In genomic region chr17:77419547-77420475, GRCh38 we compare ENCODE assay signal across 8 cellular contexts.
DNase-seq lines count a peak whose midpoint lies in the region; ATAC-seq and TF ChIP-seq lines count a peak whose summit lies in the region.

No MANE protein-coding gene starts in this region.

- CTCF ChIA-PET in PC-3 (lab: Charles Lee), result no interaction called here

- TF ChIP-seq CTCF in PC-3 (conservative IDR thresholded peaks at IDR 0.05; ENCODE audit: low read depth, low read length) (no peak), stomach (IDR thresholded peaks at IDR 0.05) (no peak), dorsolateral prefrontal cortex (IDR thresholded peaks at IDR 0.05 in 54 of 56, conservative IDR thresholded peaks at IDR 0.05 in 2 of 56; ENCODE audit: low read depth in 1 of 56, partially characterized antibody in 56 of 56) (no peak), tibial artery (IDR thresholded peaks at IDR 0.05) (no peak)

- no peak overlapping the region for H3K27ac ChIP-seq in PC-3 (ENCODE audit: low read length)
- H3K27ac ChIP-seq in stomach, result peak overlapping the region; percentile 28 to 93 (median 91)
- H3K27ac ChIP-seq in dorsolateral prefrontal cortex, result peak overlapping the region in 5 of 59 donors; percentile 18 to 88 (median 29)
- H3K27ac ChIP-seq in tibial artery, result peak overlapping the region in 1 of 2 donors; percentile 79

- no peaks in the 10 kb centered on the region for H3K9me3 Mint-ChIP-seq in activated T-cell treated with anti-CD3 and anti-CD28 coated beads, Interleukin-2, amount 50 U/mL, for 72 hours
- no peaks in the 10 kb centered on the region for H3K9me3 Mint-ChIP-seq in activated T-cell treated with anti-CD3 and anti-CD28 coated beads, Interleukin-2, amount 50 U/mL, for 4 hours

- peaks cover 44% of the 10 kb centered on the region for H3K4me1 Mint-ChIP-seq in activated T-cell treated with anti-CD3 and anti-CD28 coated beads, Interleukin-2, amount 50 U/mL, for 72 hours (ENCODE audit: low read depth)
- peaks cover 58% of the 10 kb centered on the region for H3K4me1 Mint-ChIP-seq in activated T-cell treated with anti-CD3 and anti-CD28 coated beads, Interleukin-2, amount 50 U/mL, for 4 hours (ENCODE audit: low read depth)

- H3K4me1 ChIP-seq in PC-3 (ENCODE audit: insufficient read depth, low read length) (peaks cover 49% of the 10 kb centered on the region), stomach (peaks cover 94 to 100% (median 98%) of the 10 kb centered on the region in 4 donors), tibial artery (peaks cover 3 to 73% (median 52%) of the 10 kb centered on the region in 4 donors)

- no peaks in the 10 kb centered on the region for H3K27me3 Mint-ChIP-seq in activated T-cell treated with anti-CD3 and anti-CD28 coated beads, Interleukin-2, amount 50 U/mL, for 72 hours (ENCODE audit: low read depth)
- H3K27me3 Mint-ChIP-seq in activated T-cell treated with anti-CD3 and anti-CD28 coated beads, Interleukin-2, amount 50 U/mL, for 4 hours (ENCODE audit: low read depth), result no peaks in the 10 kb centered on the region

- TF ChIP-seq POLR2A in stomach (IDR thresholded peaks at IDR 0.05), result no peak

- intact Hi-C loops in PC-3 (cut with micrococcal nuclease), result no loop called here
- intact Hi-C loops in stomach (cut with DNase I; ENCODE audit: low total_unique reads), result no loop called here
- intact Hi-C loops in dorsolateral prefrontal cortex (cut with DNase I), result no loop called here
- intact Hi-C loops in tibial artery (cut with DNase I; ENCODE audit: low total_unique reads), result no loop called here

- H3K4me3 ChIP-seq in PC-3 (ENCODE audit: low read length), result no peak overlapping the region
- H3K4me3 ChIP-seq in stomach, result no peak overlapping the region
- H3K4me3 ChIP-seq in dorsolateral prefrontal cortex, result no peak overlapping the region
- no peak overlapping the region for H3K4me3 ChIP-seq in tibial artery

- DNase-seq in activated T-cell treated with anti-CD3 and anti-CD28 coated beads, Interleukin-2, amount 50 U/mL, for 72 hours, result no peak
- no peak for DNase-seq in activated T-cell treated with anti-CD3 and anti-CD28 coated beads, Interleukin-2, amount 50 U/mL, for 4 hours
- DNase-seq in PC-3 (peak; percentile 57), fibroblast of gingiva (ENCODE audit: low read depth) (peak; percentile 43), stomach (no peak), dorsolateral prefrontal cortex (no peak), tibial artery (no peak)
- DNase-seq in effector CD8-positive, alpha-beta T cell (lab: John Stamatoyannopoulos, UW), result no peak

- H3F3A ChIP-seq in PC-3 (ENCODE audit: low read length, unreplicated experiment), result no peaks in the 10 kb centered on the region

- H3K4me2 ChIP-seq in PC-3 (ENCODE audit: low read length), result no peak overlapping the region

- no peak overlapping the region for H3K9ac ChIP-seq in PC-3 (ENCODE audit: low read length)

- BruUV-seq in PC-3 (replicated peaks; lab: Mats Ljungman, UMichigan), result no TSS peak

- no peaks in the 10 kb centered on the region for H3K9me2 ChIP-seq in PC-3 (replicated peaks; ENCODE audit: low read length)

- WGBS in stomach, 5 donors, result 66 to 72% (median 70%) methylated on average over 23 to 26 of the region's 26 CpGs

- H3K36me3 ChIP-seq in PC-3 (ENCODE audit: low read depth, low read length) (peaks cover 11% of the 10 kb centered on the region; the same call in 1 of the 2 replicates), stomach (peaks cover 0 to 21% (median 8%) of the 10 kb centered on the region in 4 donors), tibial artery (peaks cover 0 to 6% (median 4%) of the 10 kb centered on the region in 3 donors)

- no peak for TF ChIP-seq EP300 in stomach (IDR thresholded peaks at IDR 0.05)

- peak in 1 of 2 donors; percentile 23 for ATAC-seq in activated T-cell treated with anti-CD3 and anti-CD28 coated beads, Interleukin-2, amount 50 U/mL, for 72 hours (replicated peaks in 1 of 2)
- ATAC-seq in activated T-cell treated with anti-CD3 and anti-CD28 coated beads, Interleukin-2, amount 50 U/mL, for 4 hours, result no peak
- ATAC-seq in PC-3, result peak; percentile 23; the same call in 1 of the 2 replicates

- no peaks in the 10 kb centered on the region for H3K27me3 ChIP-seq in PC-3 (ENCODE audit: low read length)
- H3K27me3 ChIP-seq in stomach, result no peaks in the 10 kb centered on the region
- no peaks in the 10 kb centered on the region for H3K27me3 ChIP-seq in dorsolateral prefrontal cortex
- no peaks in the 10 kb centered on the region for H3K27me3 ChIP-seq in tibial artery

- H3K4me3 Mint-ChIP-seq in activated T-cell treated with anti-CD3 and anti-CD28 coated beads, Interleukin-2, amount 50 U/mL, for 72 hours, result peak overlapping the region; percentile 53 to 65
- no peak overlapping the region for H3K4me3 Mint-ChIP-seq in activated T-cell treated with anti-CD3 and anti-CD28 coated beads, Interleukin-2, amount 50 U/mL, for 4 hours

- no peak overlapping the region for H2AFZ ChIP-seq in PC-3 (ENCODE audit: low read length)

- H3K9me3 ChIP-seq in PC-3 (ENCODE audit: low read length), result no peaks in the 10 kb centered on the region
- no peaks in the 10 kb centered on the region for H3K9me3 ChIP-seq in stomach
- no peaks in the 10 kb centered on the region for H3K9me3 ChIP-seq in tibial artery

- H3K79me2 ChIP-seq in PC-3 (ENCODE audit: low read length), result peaks cover 85% of the 10 kb centered on the region

- POLR2A ChIA-PET in PC-3 (lab: Charles Lee; ENCODE audit: unreplicated experiment), result no interaction called here

- no peaks in the 10 kb centered on the region for H3K36me3 Mint-ChIP-seq in activated T-cell treated with anti-CD3 and anti-CD28 coated beads, Interleukin-2, amount 50 U/mL, for 72 hours (ENCODE audit: insufficient read depth in 2 of 2)
- H3K36me3 Mint-ChIP-seq in activated T-cell treated with anti-CD3 and anti-CD28 coated beads, Interleukin-2, amount 50 U/mL, for 4 hours (ENCODE audit: insufficient read depth), result no peaks in the 10 kb centered on the region

- no peak overlapping the region for H3K27ac Mint-ChIP-seq in activated T-cell treated with anti-CD3 and anti-CD28 coated beads, Interleukin-2, amount 50 U/mL, for 72 hours

- H4K20me1 ChIP-seq in PC-3 (ENCODE audit: low read length), result no peaks in the 10 kb centered on the region

Comparison
In these comparisons a context has a peak if more than half of its experiments do, and no peak if none do; other contexts are left out.
1. DNase-seq: peak in PC-3 (single experiment) and fibroblast of gingiva (single experiment); none in activated T-cell treated with anti-CD3 and anti-CD28 coated beads, Interleukin-2, amount 50 U/mL, for 72 hours (0 of 2), activated T-cell treated with anti-CD3 and anti-CD28 coated beads, Interleukin-2, amount 50 U/mL, for 4 hours (single experiment), stomach (single experiment), dorsolateral prefrontal cortex (0 of 10), effector CD8-positive, alpha-beta T cell (single experiment) and tibial artery (0 of 2).